Comparison of ENCODE assay signal across 1 cellular context in the genomic region with DNA sequence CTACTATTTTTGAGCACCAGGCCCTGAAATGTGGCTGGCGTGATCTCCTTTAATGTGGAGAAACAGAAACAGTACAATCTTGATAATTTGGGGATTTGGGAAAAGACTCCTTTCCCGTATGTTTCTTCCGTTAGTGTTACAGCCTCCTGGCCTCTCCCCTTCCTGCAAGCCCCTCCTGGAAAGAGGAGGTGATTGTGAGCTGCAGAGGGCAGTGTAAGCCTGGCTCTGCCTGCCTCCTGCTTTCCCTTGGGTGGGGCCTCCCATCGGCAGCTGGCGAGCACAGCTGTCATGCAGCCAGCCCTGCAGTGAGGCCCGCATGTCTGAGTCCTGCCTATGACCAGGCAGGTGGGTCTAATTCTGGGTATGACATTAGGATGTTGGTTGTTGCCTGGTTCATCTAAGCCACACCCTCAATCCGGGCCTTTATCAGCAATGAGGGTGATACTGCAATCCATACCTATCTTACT.
TF ChIP-seq lines count a peak whose summit lies in the region.

No MANE protein-coding gene starts in this region.

TF ChIP-seq in K562, 482 proteins besides CTCF, POLR2A, EP300 and RAD21 (continued from another document and continues in another):
- TF ChIP-seq MAFK (IDR thresholded peaks at IDR 0.05; ENCODE audit: low read length) (peak; percentile 20; the same call in 1 of the 2 replicates), FOXM1 (IDR thresholded peaks at IDR 0.05; ENCODE audit: low read depth) (no peak), FOXM1 (CRISPR knock-in tag; IDR thresholded peaks at IDR 0.05; ENCODE audit: low read depth) (no peak), ZNF592 (IDR thresholded peaks at IDR 0.05) (no peak), EP400 (IDR thresholded peaks at IDR 0.05) (peak; percentile 54; the same call in 1 of the 2 replicates), NCOA2 (IDR thresholded peaks at IDR 0.05; ENCODE audit: partially characterized antibody in 2 of 2) (no peak), BCL6 (CRISPR knock-in tag; IDR thresholded peaks at IDR 0.05) (no peak), SREBF2 (CRISPR knock-in tag; IDR thresholded peaks at IDR 0.05) (no peak), ILK (tag; IDR thresholded peaks at IDR 0.05; ENCODE audit: borderline replicate concordance, low read depth) (no peak), PYGO2 (tag; IDR thresholded peaks at IDR 0.05) (no peak), RBBP5 (IDR thresholded peaks at IDR 0.05; ENCODE audit: borderline replicate concordance, insufficient read depth, low read length, poor library complexity, severe bottlenecking) (no peak), RNF2 (IDR thresholded peaks at IDR 0.05) (no peak), ZNF12 (CRISPR knock-in tag; IDR thresholded peaks at IDR 0.05) (no peak), SRSF7 (optimal IDR thresholded peaks at IDR 0.05; ENCODE audit: low read depth, low read length) (no peak), NR3C1 (CRISPR knock-in tag; IDR thresholded peaks at IDR 0.05) (no peak), POLR2H (tag; IDR thresholded peaks at IDR 0.05; ENCODE audit: low read depth) (no peak), ZNF224 (CRISPR knock-in tag; IDR thresholded peaks at IDR 0.05) (no peak), FOXJ2 (tag; IDR thresholded peaks at IDR 0.05) (no peak), NFYB (IDR thresholded peaks at IDR 0.05; ENCODE audit: extremely low read depth, insufficient read length) (no peak), SREBF1 (IDR thresholded peaks at IDR 0.05; ENCODE audit: borderline replicate concordance, low read depth, low read length) (no peak), STAT5B (CRISPR knock-in tag; IDR thresholded peaks at IDR 0.05) (no peak), KDM5B (IDR thresholded peaks at IDR 0.05; ENCODE audit: insufficient replicate concordance, low read depth, low read length) (no peak), GTF2E2 (tag; IDR thresholded peaks at IDR 0.05) (no peak), WHSC1 (IDR thresholded peaks at IDR 0.05; ENCODE audit: low read length) (no peak), SMARCB1 (IDR thresholded peaks at IDR 0.05; ENCODE audit: insufficient read length, low read depth) (no peak)
- TF ChIP-seq, protein P1, sequence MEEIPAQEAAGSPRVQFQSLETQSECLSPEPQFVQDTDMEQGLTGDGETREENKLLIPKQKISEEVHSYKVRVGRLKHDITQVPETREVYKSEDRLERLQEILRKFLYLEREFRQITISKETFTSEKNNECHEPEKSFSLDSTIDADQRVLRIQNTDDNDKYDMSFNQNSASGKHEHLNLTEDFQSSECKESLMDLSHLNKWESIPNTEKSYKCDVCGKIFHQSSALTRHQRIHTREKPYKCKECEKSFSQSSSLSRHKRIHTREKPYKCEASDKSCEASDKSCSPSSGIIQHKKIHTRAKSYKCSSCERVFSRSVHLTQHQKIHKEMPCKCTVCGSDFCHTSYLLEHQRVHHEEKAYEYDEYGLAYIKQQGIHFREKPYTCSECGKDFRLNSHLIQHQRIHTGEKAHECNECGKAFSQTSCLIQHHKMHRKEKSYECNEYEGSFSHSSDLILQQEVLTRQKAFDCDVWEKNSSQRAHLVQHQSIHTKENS (CRISPR knock-in tag; IDR thresholded peaks at IDR 0.05), result no peak
- TF ChIP-seq, protein P2, sequence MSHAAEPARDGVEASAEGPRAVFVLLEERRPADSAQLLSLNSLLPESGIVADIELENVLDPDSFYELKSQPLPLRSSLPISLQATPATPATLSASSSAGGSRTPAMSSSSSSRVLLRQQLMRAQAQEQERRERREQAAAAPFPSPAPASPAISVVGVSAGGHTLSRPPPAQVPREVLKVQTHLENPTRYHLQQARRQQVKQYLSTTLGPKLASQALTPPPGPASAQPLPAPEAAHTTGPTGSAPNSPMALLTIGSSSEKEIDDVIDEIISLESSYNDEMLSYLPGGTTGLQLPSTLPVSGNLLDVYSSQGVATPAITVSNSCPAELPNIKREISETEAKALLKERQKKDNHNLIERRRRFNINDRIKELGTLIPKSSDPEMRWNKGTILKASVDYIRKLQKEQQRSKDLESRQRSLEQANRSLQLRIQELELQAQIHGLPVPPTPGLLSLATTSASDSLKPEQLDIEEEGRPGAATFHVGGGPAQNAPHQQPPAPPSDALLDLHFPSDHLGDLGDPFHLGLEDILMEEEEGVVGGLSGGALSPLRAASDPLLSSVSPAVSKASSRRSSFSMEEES (CRISPR knock-in tag; IDR thresholded peaks at IDR 0.05), result no peak
- TF ChIP-seq, protein P3, sequence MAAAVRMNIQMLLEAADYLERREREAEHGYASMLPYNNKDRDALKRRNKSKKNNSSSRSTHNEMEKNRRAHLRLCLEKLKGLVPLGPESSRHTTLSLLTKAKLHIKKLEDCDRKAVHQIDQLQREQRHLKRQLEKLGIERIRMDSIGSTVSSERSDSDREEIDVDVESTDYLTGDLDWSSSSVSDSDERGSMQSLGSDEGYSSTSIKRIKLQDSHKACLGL (CRISPR knock-in tag; IDR thresholded peaks at IDR 0.05; ENCODE audit: borderline replicate concordance, poor library complexity, severe bottlenecking), result no peak
- TF ChIP-seq, protein P4, sequence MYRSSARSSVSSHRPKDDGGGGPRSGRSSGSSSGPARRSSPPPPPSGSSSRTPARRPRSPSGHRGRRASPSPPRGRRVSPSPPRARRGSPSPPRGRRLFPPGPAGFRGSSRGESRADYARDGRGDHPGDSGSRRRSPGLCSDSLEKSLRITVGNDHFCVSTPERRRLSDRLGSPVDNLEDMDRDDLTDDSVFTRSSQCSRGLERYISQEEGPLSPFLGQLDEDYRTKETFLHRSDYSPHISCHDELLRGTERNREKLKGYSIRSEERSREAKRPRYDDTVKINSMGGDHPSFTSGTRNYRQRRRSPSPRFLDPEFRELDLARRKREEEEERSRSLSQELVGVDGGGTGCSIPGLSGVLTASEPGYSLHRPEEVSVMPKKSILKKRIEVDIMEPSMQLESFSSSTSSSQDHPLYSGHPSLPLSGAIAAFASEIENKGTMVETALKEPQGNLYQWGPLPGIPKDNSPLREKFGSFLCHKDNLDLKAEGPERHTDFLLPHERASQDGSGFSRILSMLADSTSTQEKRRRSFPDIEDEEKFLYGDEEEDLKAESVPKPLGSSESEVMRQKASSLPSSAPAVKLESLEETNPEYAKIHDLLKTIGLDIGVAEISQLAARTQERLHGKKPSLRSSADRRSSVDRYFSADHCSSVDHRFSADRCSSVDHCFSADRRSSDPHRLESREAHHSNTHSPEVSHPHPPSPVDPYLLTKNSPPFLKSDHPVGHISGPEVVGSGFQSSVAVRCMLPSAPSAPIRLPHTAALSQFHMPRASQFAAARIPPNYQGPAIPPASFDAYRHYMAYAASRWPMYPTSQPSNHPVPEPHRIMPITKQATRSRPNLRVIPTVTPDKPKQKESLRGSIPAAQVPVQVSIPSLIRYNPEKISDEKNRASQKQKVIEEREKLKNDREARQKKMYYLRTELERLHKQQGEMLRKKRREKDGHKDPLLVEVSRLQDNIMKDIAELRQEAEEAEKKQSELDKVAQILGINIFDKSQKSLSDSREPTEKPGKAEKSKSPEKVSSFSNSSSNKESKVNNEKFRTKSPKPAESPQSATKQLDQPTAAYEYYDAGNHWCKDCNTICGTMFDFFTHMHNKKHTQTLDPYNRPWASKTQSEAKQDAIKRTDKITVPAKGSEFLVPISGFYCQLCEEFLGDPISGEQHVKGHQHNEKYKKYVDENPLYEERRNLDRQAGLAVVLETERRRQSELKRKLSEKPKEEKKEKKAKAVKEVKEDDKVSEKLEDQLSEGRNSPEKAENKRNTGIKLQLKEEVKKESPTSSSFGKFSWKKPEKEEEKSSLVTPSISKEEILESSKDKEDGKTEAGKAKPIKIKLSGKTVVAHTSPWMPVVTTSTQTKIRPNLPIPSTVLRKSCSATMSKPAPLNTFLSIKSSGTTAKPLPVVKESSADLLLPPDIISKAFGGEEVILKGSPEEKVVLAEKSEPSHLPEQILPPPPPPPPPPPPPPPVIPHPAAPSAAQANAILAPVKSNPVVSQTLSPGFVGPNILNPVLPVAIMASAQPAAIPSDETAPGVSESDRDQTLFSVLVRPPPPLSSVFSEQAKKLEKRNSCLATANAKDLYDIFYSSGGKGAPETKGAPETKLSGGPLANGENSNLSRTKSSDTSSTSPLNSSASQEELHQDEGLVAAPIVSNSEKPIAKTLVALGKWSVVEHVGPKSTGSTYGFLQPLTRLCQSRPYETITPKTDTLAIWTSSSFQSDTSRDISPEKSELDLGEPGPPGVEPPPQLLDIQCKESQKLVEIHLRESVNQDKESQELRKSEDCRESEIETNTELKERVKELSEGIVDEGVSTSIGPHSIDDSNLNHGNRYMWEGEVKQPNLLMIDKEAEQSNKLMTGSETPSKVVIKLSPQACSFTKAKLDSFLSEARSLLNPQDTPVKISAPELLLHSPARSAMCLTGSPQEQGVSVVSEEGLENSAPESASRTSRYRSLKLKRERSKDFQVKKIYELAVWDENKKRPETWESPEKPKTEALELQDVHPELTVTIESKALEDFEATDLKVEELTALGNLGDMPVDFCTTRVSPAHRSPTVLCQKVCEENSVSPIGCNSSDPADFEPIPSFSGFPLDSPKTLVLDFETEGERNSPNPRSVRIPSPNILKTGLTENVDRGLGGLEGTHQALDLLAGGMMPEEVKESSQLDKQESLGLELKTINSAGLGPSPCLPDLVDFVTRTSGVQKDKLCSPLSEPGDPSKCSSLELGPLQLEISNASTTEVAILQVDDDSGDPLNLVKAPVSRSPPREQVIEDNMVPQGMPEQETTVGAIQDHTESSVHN (IDR thresholded peaks at IDR 0.05; ENCODE audit: borderline replicate concordance in 1 of 2, low read depth in 1 of 2), result no peak
